ENCODE assay signal across 8 cellular contexts in genomic region chr2:177551356-177551755, GRCh38.
A peak's percentile ranks its signal among the peaks of the same experiment; 100 is the strongest.
DNase-seq lines count a peak whose midpoint lies in the region; ATAC-seq, FAIRE-seq and TF ChIP-seq lines count a peak whose summit lies in the region.
"Not testable (repeated sequence)": the region's sequence is repeated elsewhere in the genome, so short reads cannot be mapped to it uniquely, and the experiment has no call there.

No MANE protein-coding gene starts in this region.

- H3K4me1 ChIP-seq in A549; astrocyte (ENCODE audit: insufficient read depth, low read length); lower lobe of right lung: not testable (repeated sequence)

- not testable (repeated sequence) for H3K9ac ChIP-seq in astrocyte (ENCODE audit: low read length)

- not testable (repeated sequence) for TF ChIP-seq RAD21 in A549 (conservative IDR thresholded peaks at IDR 0.05 in 1 of 2, IDR thresholded peaks at IDR 0.05 in 1 of 2)

- WGBS in A549 (ENCODE audit: missing lambda C conversion rate) = 97% methylated on average over 4 of the region's 4 CpGs

- H3K36me3 Mint-ChIP-seq in activated CD4-positive, alpha-beta T cell treated with anti-CD3 and anti-CD28 coated beads, Interleukin-2, amount 10 ng/mL, durations not matched to agents 7 days and 5 days (ENCODE audit: low read depth); astrocyte (ENCODE audit: low read depth, unreplicated experiment): not testable (repeated sequence)
- H3K36me3 Mint-ChIP-seq in effector memory CD8-positive, alpha-beta T cell (ENCODE audit: insufficient read depth) = peaks cover 23% of the 10 kb centered on the region
- H3K36me3 Mint-ChIP-seq in neural crest cell (ENCODE audit: low read depth) = peaks cover 11% of the 10 kb centered on the region

- not testable (repeated sequence) for H3K9me3 ChIP-seq in A549; astrocyte (ENCODE audit: insufficient read depth, low read depth, low read length); lower lobe of right lung

- H2AFZ ChIP-seq in astrocyte (ENCODE audit: low read depth, low read length) = not testable (repeated sequence)

- CTCF ChIA-PET in A549 (lab: Yijun Ruan, JAX) = interaction anchor here (1.4 kb wide), 1 partner anchor 216 kb away, joined by 3 read pairs; no protein-coding TSS in a partner anchor
- CTCF ChIA-PET in activated CD4-positive, alpha-beta T cell treated with anti-CD3 and anti-CD28 coated beads, Interleukin-2, amount 10 ng/mL, durations not matched to agents 7 days and 5 days (lab: Charles Lee) = interaction anchor here (0.7 to 1.7 kb wide), 4 partner anchors 10 to 24 kb away, joined by 3 to 4 read pairs (median 4); no protein-coding TSS in a partner anchor

- FAIRE-seq in A549 (lab: Jason Lieb, UNC) = peak; percentile 32
- FAIRE-seq in astrocyte (lab: Jason Lieb, UNC) = not testable (repeated sequence)

- H3K27ac Mint-ChIP-seq in activated CD4-positive, alpha-beta T cell treated with anti-CD3 and anti-CD28 coated beads, Interleukin-2, amount 10 ng/mL, durations not matched to agents 7 days and 5 days; astrocyte (ENCODE audit: unreplicated experiment); neural crest cell (ENCODE audit: unreplicated experiment): not testable (repeated sequence)
- H3K27ac Mint-ChIP-seq in effector memory CD8-positive, alpha-beta T cell = peak overlapping the region; percentile 73 to 100

- POLR2A ChIA-PET in A549 (lab: Yijun Ruan, JAX); activated CD4-positive, alpha-beta T cell treated with anti-CD3 and anti-CD28 coated beads, Interleukin-2, amount 10 ng/mL, durations not matched to agents 7 days and 5 days (lab: Charles Lee): not testable (repeated sequence)

- H3K27ac ChIP-seq in A549; astrocyte (ENCODE audit: low read depth, low read length): not testable (repeated sequence)
- H3K27ac ChIP-seq in lower lobe of right lung = peak overlapping the region; percentile 96

- H3K4me3 Mint-ChIP-seq in activated CD4-positive, alpha-beta T cell treated with anti-CD3 and anti-CD28 coated beads, Interleukin-2, amount 10 ng/mL, durations not matched to agents 7 days and 5 days = peak overlapping the region; percentile 39
- H3K4me3 Mint-ChIP-seq in astrocyte (ENCODE audit: unreplicated experiment) (peak overlapping the region; percentile 46), neural crest cell (peak overlapping the region; percentile 14)
- peak overlapping the region in 1 of 2 donors; percentile 6 for H3K4me3 Mint-ChIP-seq in effector memory CD8-positive, alpha-beta T cell

- not testable (repeated sequence) for H3K27me3 Mint-ChIP-seq in activated CD4-positive, alpha-beta T cell treated with anti-CD3 and anti-CD28 coated beads, Interleukin-2, amount 10 ng/mL, durations not matched to agents 7 days and 5 days; astrocyte (ENCODE audit: low read depth, unreplicated experiment); effector memory CD8-positive, alpha-beta T cell; neural crest cell (ENCODE audit: low read depth)

- ATAC-seq in A549; effector memory CD8-positive, alpha-beta T cell (replicated peaks); lower lobe of right lung: not testable (repeated sequence)

- not testable (repeated sequence) for TF ChIP-seq POLR2A in A549 (IDR thresholded peaks at IDR 0.05; ENCODE audit: low read length)

- not testable (repeated sequence) for DNase-seq in A549 (ENCODE audit: low read depth in 1 of 2, low spot score in 1 of 2); activated CD4-positive, alpha-beta T cell treated with anti-CD3 and anti-CD28 coated beads, Interleukin-2, amount 10 ng/mL, durations not matched to agents 7 days and 5 days; astrocyte (ENCODE audit: low read depth); effector memory CD8-positive, alpha-beta T cell; lower lobe of right lung; neural crest cell (ENCODE audit: low read depth, low spot score)
- DNase-seq in DMS 273 (lab: John Stamatoyannopoulos, UW; ENCODE audit: unreplicated experiment) = peak; percentile 27
- DNase-seq in NCI-H446 treated with DMSO at 0.1 percent for 48 hours (lab: John Stamatoyannopoulos, UW) = peak; percentile 58

- peak overlapping the region; percentile 62; the same call in 1 of the 3 replicates for H3K4me2 ChIP-seq in A549
- H3K4me2 ChIP-seq in astrocyte (ENCODE audit: low read length) = not testable (repeated sequence)

- H3K27me3 ChIP-seq in astrocyte (ENCODE audit: insufficient read depth, low read length); lower lobe of right lung (ENCODE audit: low read depth): not testable (repeated sequence)

- H4K20me1 ChIP-seq in astrocyte (ENCODE audit: insufficient read depth, low read length) = not testable (repeated sequence)

- not testable (repeated sequence) for H3K36me3 ChIP-seq in astrocyte (ENCODE audit: insufficient read depth, low read length); lower lobe of right lung

- not testable (repeated sequence) for H3K4me3 ChIP-seq in A549; astrocyte (ENCODE audit: insufficient read depth, low read depth, low read length); lower lobe of right lung

- intact Hi-C loops in lower lobe of right lung (cut with DNase I) = not testable (repeated sequence)

- not testable (repeated sequence) for H3K79me2 ChIP-seq in astrocyte (ENCODE audit: insufficient read depth, low read length)

- not testable (repeated sequence) for TF ChIP-seq CTCF in A549 (IDR thresholded peaks at IDR 0.05); astrocyte (IDR thresholded peaks at IDR 0.05; ENCODE audit: insufficient read depth, low read depth, low read length); lower lobe of right lung (IDR thresholded peaks at IDR 0.05); neural crest cell (conservative IDR thresholded peaks at IDR 0.05)

- TF ChIP-seq EP300 in A549 (IDR thresholded peaks at IDR 0.05) = not testable (repeated sequence)

- H3K4me1 Mint-ChIP-seq in activated CD4-positive, alpha-beta T cell treated with anti-CD3 and anti-CD28 coated beads, Interleukin-2, amount 10 ng/mL, durations not matched to agents 7 days and 5 days = peaks cover 25% of the 10 kb centered on the region
- H3K4me1 Mint-ChIP-seq in astrocyte (ENCODE audit: low read depth, unreplicated experiment) = not testable (repeated sequence)
- H3K4me1 Mint-ChIP-seq in effector memory CD8-positive, alpha-beta T cell (ENCODE audit: low read depth in 2 of 2) = peaks cover 11 to 18% of the 10 kb centered on the region in 2 donors
- H3K4me1 Mint-ChIP-seq in neural crest cell = peaks cover 11% of the 10 kb centered on the region

- not testable (repeated sequence) for H3K9me3 Mint-ChIP-seq in activated CD4-positive, alpha-beta T cell treated with anti-CD3 and anti-CD28 coated beads, Interleukin-2, amount 10 ng/mL, durations not matched to agents 7 days and 5 days; astrocyte (ENCODE audit: unreplicated experiment); effector memory CD8-positive, alpha-beta T cell; neural crest cell
